ENCODE assay signal across 40 cellular contexts in genomic region chr11:96081561-96081960, GRCh38.
"Had no signal": no experiment of that assay in that cellular context is flagged by ENCODE, and none has a peak within 500 bp of the region (broad histone marks: within the 10 kb centered on the region; RNA-seq: fewer than 3 reads in every experiment).

No MANE protein-coding gene starts in this region.

- H3K27ac ChIP-seq: ascending aorta, body of pancreas, brain microvascular endothelial cell, cardiac muscle cell had no signal

- H3K27me3 ChIP-seq: adrenal gland, ascending aorta, body of pancreas, brain microvascular endothelial cell, breast epithelium, cardiac muscle cell had no signal

- H3K4me3 Mint-ChIP-seq: activated naive CD4-positive, alpha-beta T cell treated with anti-CD3 and anti-CD28 coated beads for 36 hours; activated naive CD4-positive, alpha-beta T cell treated with anti-CD3 and anti-CD28 coated beads, Interleukin-2, amount 10 ng/mL, durations not matched to agents 7 days and 5 days; activated naive CD4-positive, alpha-beta T cell treated with anti-CD3 and anti-CD28 coated beads, Interleukin-2, amount 50 U/mL, for 24 hours; activated naive CD8-positive, alpha-beta T cell; activated naive CD8-positive, alpha-beta T cell treated with anti-CD3 and anti-CD28 coated beads for 36 hours; activated naive CD8-positive, alpha-beta T cell treated with anti-CD3 and anti-CD28 coated beads, Interleukin-2, amount 10 ng/mL, durations not matched to agents 7 days and 5 days; activated naive CD8-positive, alpha-beta T cell treated with anti-CD3 and anti-CD28 coated beads, Interleukin-2, amount 50 U/mL, for 24 hours; activated T-cell treated with anti-CD3 and anti-CD28 coated beads, Interleukin-2, amount 50 U/mL, for 24 hours; activated T-cell treated with anti-CD3 and anti-CD28 coated beads, Interleukin-2, amount 50 U/mL, for 4 hours; activated T-cell treated with anti-CD3 and anti-CD28 coated beads, Interleukin-2, amount 50 U/mL, for 72 hours; activated T-helper 1 cell treated with anti-CD3 and anti-CD28 coated beads, Interleukin-12 subunit alpha, Interleukin-12 subunit beta, Interleukin-2, Interleukin-4 antibody, amounts not matched to agents 30 ng/mL and 10 ng/mL and 1 ng/mL, durations not matched to agents 14 hours and 24 hours and 36 hours; activated T-helper 17 cell treated with anti-CD3 and anti-CD28 coated beads, Interleukin-2, amount 50 U/mL, for 72 hours; brain; central memory CD8-positive, alpha-beta T cell had no signal

- H3K27ac Mint-ChIP-seq: activated naive CD4-positive, alpha-beta T cell treated with anti-CD3 and anti-CD28 coated beads for 36 hours; activated naive CD4-positive, alpha-beta T cell treated with anti-CD3 and anti-CD28 coated beads, Interleukin-2, amount 10 ng/mL, durations not matched to agents 7 days and 5 days; activated naive CD4-positive, alpha-beta T cell treated with anti-CD3 and anti-CD28 coated beads, Interleukin-2, amount 50 U/mL, for 72 hours; activated naive CD8-positive, alpha-beta T cell; activated naive CD8-positive, alpha-beta T cell treated with anti-CD3 and anti-CD28 coated beads for 36 hours; activated naive CD8-positive, alpha-beta T cell treated with anti-CD3 and anti-CD28 coated beads, Interleukin-2, amount 10 ng/mL, durations not matched to agents 7 days and 5 days; activated T-cell treated with anti-CD3 and anti-CD28 coated beads, Interleukin-2, amount 50 U/mL, for 72 hours; activated T-helper 1 cell treated with anti-CD3 and anti-CD28 coated beads, Interleukin-12 subunit alpha, Interleukin-12 subunit beta, Interleukin-2, Interleukin-4 antibody, amounts not matched to agents 30 ng/mL and 10 ng/mL and 1 ng/mL, durations not matched to agents 14 hours and 24 hours and 36 hours; activated T-helper 17 cell treated with anti-CD3 and anti-CD28 coated beads, Interleukin-2, amount 50 U/mL, for 72 hours; activated T-helper 2 cell treated with anti-CD3 and anti-CD28 coated beads, Interferon-gamma antibody, Interleukin-2, Interleukin-4, amounts not matched to agents 10 μg/mL and 5 μg/mL and 100 μg/mL, durations not matched to agents 14 hours and 24 hours and 36 hours; brain had no signal

- H3K4me3 ChIP-seq: adrenal gland, ascending aorta, body of pancreas, breast epithelium, cardiac muscle cell had no signal

- H3K36me3 Mint-ChIP-seq: brain had no signal

- ATAC-seq: activated naive CD4-positive, alpha-beta T cell treated with anti-CD3 and anti-CD28 coated beads, Interleukin-2, amount 50 U/mL, for 72 hours; activated naive CD8-positive, alpha-beta T cell treated with anti-CD3 and anti-CD28 coated beads, Interleukin-2, amount 50 U/mL, for 24 hours; activated T-cell treated with anti-CD3 and anti-CD28 coated beads, Interleukin-2, amount 50 U/mL, for 4 hours; activated T-cell treated with anti-CD3 and anti-CD28 coated beads, Interleukin-2, amount 50 U/mL, for 72 hours; activated T-helper 17 cell treated with anti-CD3 and anti-CD28 coated beads, Interleukin-2, amount 50 U/mL, for 72 hours; body of pancreas had no signal

- H3K27me3 Mint-ChIP-seq: activated naive CD4-positive, alpha-beta T cell treated with anti-CD3 and anti-CD28 coated beads, Interleukin-2, amount 10 ng/mL, durations not matched to agents 7 days and 5 days; activated naive CD4-positive, alpha-beta T cell treated with anti-CD3 and anti-CD28 coated beads, Interleukin-2, amount 50 U/mL, for 24 hours; activated naive CD8-positive, alpha-beta T cell; activated naive CD8-positive, alpha-beta T cell treated with anti-CD3 and anti-CD28 coated beads for 36 hours; activated naive CD8-positive, alpha-beta T cell treated with anti-CD3 and anti-CD28 coated beads, Interleukin-2, amount 10 ng/mL, durations not matched to agents 7 days and 5 days; activated naive CD8-positive, alpha-beta T cell treated with anti-CD3 and anti-CD28 coated beads, Interleukin-2, amount 50 U/mL, for 24 hours; activated T-cell treated with anti-CD3 and anti-CD28 coated beads, Interleukin-2, amount 50 U/mL, for 24 hours; activated T-helper 17 cell treated with anti-CD3 and anti-CD28 coated beads, Interleukin-2, amount 50 U/mL, for 72 hours; central memory CD8-positive, alpha-beta T cell had no signal

- H3K4me1 ChIP-seq: adrenal gland had no signal

- H3K36me3 ChIP-seq: adrenal gland, ascending aorta, brain microvascular endothelial cell, breast epithelium, cardiac muscle cell had no signal

- H3K9me3 ChIP-seq: adrenal gland, ascending aorta, body of pancreas, breast epithelium had no signal

- DNase-seq: activated effector memory CD4-positive, alpha-beta T cell treated with anti-CD3 and anti-CD28 coated beads, Interleukin-2, amount 50 U/mL, for 16 hours; activated effector memory CD4-positive, alpha-beta T cell treated with Interleukin-2 at 50 U/mL for 16 hours; activated gamma-delta T cell; activated gamma-delta T cell treated with Interleukin-2 at 50 U/mL for 16 hours; activated naive CD4-positive, alpha-beta T cell; activated naive CD4-positive, alpha-beta T cell treated with anti-CD3 and anti-CD28 coated beads for 36 hours; activated naive CD4-positive, alpha-beta T cell treated with anti-CD3 and anti-CD28 coated beads, Interleukin-2, amount 10 ng/mL, durations not matched to agents 7 days and 5 days; activated naive CD4-positive, alpha-beta T cell treated with anti-CD3 and anti-CD28 coated beads, Interleukin-2, amount 50 U/mL, for 16 hours; activated naive CD4-positive, alpha-beta T cell treated with Interleukin-2 at 50 U/mL for 16 hours; activated naive CD8-positive, alpha-beta T cell treated with anti-CD3 and anti-CD28 coated beads for 36 hours; activated naive CD8-positive, alpha-beta T cell treated with anti-CD3 and anti-CD28 coated beads, Interleukin-2, amount 10 ng/mL, durations not matched to agents 7 days and 5 days; activated naive CD8-positive, alpha-beta T cell treated with anti-CD3 and anti-CD28 coated beads, Interleukin-2, amount 50 U/mL, for 24 hours; activated T-cell treated with anti-CD3 and anti-CD28 coated beads, Interleukin-2, amount 50 U/mL, for 1 hour; activated T-cell treated with anti-CD3 and anti-CD28 coated beads, Interleukin-2, amount 50 U/mL, for 24 hours; activated T-cell treated with anti-CD3 and anti-CD28 coated beads, Interleukin-2, amount 50 U/mL, for 4 hours; activated T-cell treated with anti-CD3 and anti-CD28 coated beads, Interleukin-2, amount 50 U/mL, for 48 hours; activated T-cell treated with anti-CD3 and anti-CD28 coated beads, Interleukin-2, amount 50 U/mL, for 72 hours; adrenal gland; amniotic stem cell; amygdala; anterior cingulate cortex; aorta; body of pancreas; brain microvascular endothelial cell; caudate nucleus; central memory CD4-positive, alpha-beta T cell; cerebellar nuclear complex had no signal

- FAIRE-seq: astrocyte, bronchial epithelial cell had no signal

- H3K9me3 Mint-ChIP-seq: activated naive CD4-positive, alpha-beta T cell treated with anti-CD3 and anti-CD28 coated beads for 36 hours; activated naive CD4-positive, alpha-beta T cell treated with anti-CD3 and anti-CD28 coated beads, Interleukin-2, amount 50 U/mL, for 24 hours; activated naive CD8-positive, alpha-beta T cell treated with anti-CD3 and anti-CD28 coated beads, Interleukin-2, amount 50 U/mL, for 24 hours; activated T-cell treated with anti-CD3 and anti-CD28 coated beads, Interleukin-2, amount 50 U/mL, for 24 hours; activated T-cell treated with anti-CD3 and anti-CD28 coated beads, Interleukin-2, amount 50 U/mL, for 4 hours; activated T-cell treated with anti-CD3 and anti-CD28 coated beads, Interleukin-2, amount 50 U/mL, for 72 hours; activated T-helper 1 cell treated with anti-CD3 and anti-CD28 coated beads, Interleukin-12 subunit alpha, Interleukin-12 subunit beta, Interleukin-2, Interleukin-4 antibody, amounts not matched to agents 30 ng/mL and 10 ng/mL and 1 ng/mL, durations not matched to agents 14 hours and 24 hours and 36 hours; activated T-helper 2 cell treated with anti-CD3 and anti-CD28 coated beads, Interferon-gamma antibody, Interleukin-2, Interleukin-4, amounts not matched to agents 10 μg/mL and 5 μg/mL and 100 μg/mL, durations not matched to agents 14 hours and 24 hours and 36 hours; brain; central memory CD8-positive, alpha-beta T cell had no signal
